Comparison of ENCODE assay signal across 8 cellular contexts in genomic region chr4:70839537-70840093, GRCh38. TPM values are rescaled to one million over a fixed set of nuclear protein-coding genes. Genes with fewer than 3 reads are reported as not detected.
DNase-seq lines count a peak whose midpoint lies in the region; FAIRE-seq and TF ChIP-seq lines count a peak whose summit lies in the region.

A gene with protein sequence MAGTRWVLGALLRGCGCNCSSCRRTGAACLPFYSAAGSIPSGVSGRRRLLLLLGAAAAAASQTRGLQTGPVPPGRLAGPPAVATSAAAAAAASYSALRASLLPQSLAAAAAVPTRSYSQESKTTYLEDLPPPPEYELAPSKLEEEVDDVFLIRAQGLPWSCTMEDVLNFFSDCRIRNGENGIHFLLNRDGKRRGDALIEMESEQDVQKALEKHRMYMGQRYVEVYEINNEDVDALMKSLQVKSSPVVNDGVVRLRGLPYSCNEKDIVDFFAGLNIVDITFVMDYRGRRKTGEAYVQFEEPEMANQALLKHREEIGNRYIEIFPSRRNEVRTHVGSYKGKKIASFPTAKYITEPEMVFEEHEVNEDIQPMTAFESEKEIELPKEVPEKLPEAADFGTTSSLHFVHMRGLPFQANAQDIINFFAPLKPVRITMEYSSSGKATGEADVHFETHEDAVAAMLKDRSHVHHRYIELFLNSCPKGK (minus strand): TSS chr4:70839890. CDS start chr4:70839827, 63 bp downstream.

- H3K36me3 ChIP-seq in neural progenitor cell, result peaks cover 4% of the 10 kb centered on the region
- peaks cover 0 to 4% of the 10 kb centered on the region in 2 donors for H3K36me3 ChIP-seq in stomach smooth muscle (ENCODE audit: control insufficient read depth in 2 of 2, insufficient read depth in 2 of 2, low read length in 2 of 2)

- H3K4me1 ChIP-seq in neural progenitor cell (peaks cover 4% of the 10 kb centered on the region), stomach smooth muscle (ENCODE audit: control insufficient read depth, insufficient read depth, low read length) (peaks cover 21% of the 10 kb centered on the region)

- H3K4me1 Mint-ChIP-seq in neural progenitor cell, result peaks cover 11% of the 10 kb centered on the region

- H3K36me3 Mint-ChIP-seq in neural progenitor cell, result peaks cover 15% of the 10 kb centered on the region

- no peaks in the 10 kb centered on the region for H3K9me3 Mint-ChIP-seq in neural progenitor cell

- H3K9ac ChIP-seq in neural progenitor cell (peak within 1 kb of the TSS; percentile 78), stomach smooth muscle (ENCODE audit: low read length in 2 of 2) (peak within 1 kb of the TSS; percentile 63 to 81)

- peak within 1 kb of the TSS; percentile 92 for H2AFZ ChIP-seq in neural progenitor cell (replicated peaks)

- peak within 1 kb of the TSS; percentile 97 for H3K27ac Mint-ChIP-seq in neural progenitor cell

- peaks cover 10% of the 10 kb centered on the region for H3F3A ChIP-seq in neural progenitor cell (ENCODE audit: low read depth)

- H3K79me2 ChIP-seq in neural progenitor cell (ENCODE audit: low read depth), result peaks cover 50% of the 10 kb centered on the region

- H3K27ac ChIP-seq in neural progenitor cell (peak within 1 kb of the TSS; percentile 80), stomach smooth muscle (ENCODE audit: low read length) (peak within 1 kb of the TSS; percentile 73)

- FAIRE-seq in G401.6 (lab: Jason Lieb, UNC), result peak; percentile 82

- H3K27me3 ChIP-seq in neural progenitor cell, result no peaks in the 10 kb centered on the region
- no peaks in the 10 kb centered on the region for H3K27me3 ChIP-seq in stomach smooth muscle (ENCODE audit: control insufficient read depth in 1 of 2, insufficient read depth in 2 of 2, low read length in 2 of 2)

- H3K4me2 ChIP-seq in neural progenitor cell, result peak within 1 kb of the TSS; percentile 98

- H3K27me3 Mint-ChIP-seq in neural progenitor cell (ENCODE audit: insufficient read depth, low read depth), result peaks cover 4% of the 10 kb centered on the region

- peak within 1 kb of the TSS; percentile 80 to 95 for H3K4me3 ChIP-seq in foreskin fibroblast (ENCODE audit: low read depth in 1 of 2, low read length in 2 of 2)
- H3K4me3 ChIP-seq in neural progenitor cell, result peak within 1 kb of the TSS; percentile 76
- peak within 1 kb of the TSS; percentile 61 to 89 for H3K4me3 ChIP-seq in stomach smooth muscle (ENCODE audit: low read length in 2 of 2)

- TF ChIP-seq CTCF in foreskin fibroblast (IDR thresholded peaks at IDR 0.05; ENCODE audit: low read depth, low read length) (peak; percentile 11), neural progenitor cell (IDR thresholded peaks at IDR 0.05) (peak; percentile 22)

- H4K20me1 ChIP-seq in neural progenitor cell (ENCODE audit: low read depth), result peaks cover 32% of the 10 kb centered on the region

- H3K9me3 ChIP-seq in neural progenitor cell (ENCODE audit: low read depth) (no peaks in the 10 kb centered on the region), stomach smooth muscle (ENCODE audit: control insufficient read depth in 2 of 2, low read length in 2 of 2) (no peaks in the 10 kb centered on the region)

- DNase-seq in H4 (ENCODE audit: low spot score) (peak; percentile 83), LoVo (ENCODE audit: low spot score) (peak; percentile 91), SIG-M5 (lab: John Stamatoyannopoulos, UW) (peak; percentile 3), activated gamma-delta T cell (lab: John Stamatoyannopoulos, UW) (peak; percentile 91), foreskin fibroblast (peak; percentile 92 to 97), neural progenitor cell (ENCODE audit: low spot score) (peak; percentile 95)

- H3K4me3 Mint-ChIP-seq in neural progenitor cell, result peak within 1 kb of the TSS; percentile 97

RNA-seq across cellular contexts. Expression of the gene that starts here (rescaled TPM):
- total RNA-seq in H4 (2014; rRNA removed; shearing (Covaris generic)), result 53.6 and 74.1 TPM in 2 replicates
- total RNA-seq in neural progenitor cell (ENCODE audit: low replicate concordance), result 87.4 and 136 TPM in 2 replicates

Comparison
In these comparisons a context has a peak if more than half of its experiments do, and no peak if none do; other contexts are left out.
1. Peak in every context shown above with its lines: DNase-seq, H3K4me3 ChIP-seq and H3K27ac ChIP-seq.
2. DNase-seq: peak in every context shown above with its lines; median percentile 95 in neural progenitor cell; 94 in foreskin fibroblast; 91 in LoVo; 91 in activated gamma-delta T cell; 83 in H4; 3 in SIG-M5.